ENCODE assay signal across 4 cellular contexts in genomic region chr6:155549928-155550327, GRCh38.
"Had no signal": no experiment of that assay in that cellular context is flagged by ENCODE, and none has a peak within 500 bp of the region (broad histone marks: within the 10 kb centered on the region; RNA-seq: fewer than 3 reads in every experiment).

No MANE protein-coding gene starts in this region.

- H3K27me3 Mint-ChIP-seq: IgD-negative memory B cell had no signal

- H3K4me3 Mint-ChIP-seq: H9, IgD-negative memory B cell had no signal

- H2AFZ ChIP-seq: GM23248 had no signal

- H3K27ac Mint-ChIP-seq: H9, IgD-negative memory B cell had no signal

- H3K9me3 Mint-ChIP-seq: H9, IgD-negative memory B cell had no signal

- H3K4me3 ChIP-seq: GM23248 had no signal

- DNase-seq: GM23248, H9, HCEC 1CT had no signal

- H3K4me1 Mint-ChIP-seq: H9, IgD-negative memory B cell had no signal

- H3K27ac ChIP-seq: GM23248 had no signal
